Comparison of ENCODE assay signal across 10 cellular contexts in genomic region chr17:78174870-78175642, GRCh38. TPM values are rescaled to one million over a fixed set of nuclear protein-coding genes. Genes with fewer than 3 reads are reported as not detected.
DNase-seq lines count a peak whose midpoint lies in the region; ATAC-seq and TF ChIP-seq lines count a peak whose summit lies in the region.
"Had no signal": no experiment of that assay in that cellular context is flagged by ENCODE, and none has a peak within 500 bp of the region (broad histone marks: within the 10 kb centered on the region; RNA-seq: fewer than 3 reads in every experiment).

No MANE protein-coding gene starts in this region.

- DNase-seq in DND-41 (no peak), NCI-H510A (lab: John Stamatoyannopoulos, UW) (peak; percentile 62), epithelial cell of esophagus (ENCODE audit: low read depth) (peak; percentile 33), prostate gland (ENCODE audit: low spot score) (no peak), EL (no peak)
- DNase-seq: activated CD4-positive, CD25-positive, alpha-beta regulatory T cell treated with anti-CD3 and anti-CD28 coated beads, Interleukin-2, amount 50 U/mL, for 72 hours had no signal

- ATAC-seq in DND-41 (ENCODE audit: insufficient read depth, low read depth), result no peak
- ATAC-seq in HG02571 (IDR thresholded peaks at IDR 0.05; ENCODE audit: unreplicated experiment), result no peak
- no peak for ATAC-seq in GM18858 (IDR thresholded peaks at IDR 0.05; ENCODE audit: unreplicated experiment)
- ATAC-seq in HG02973 (IDR thresholded peaks at IDR 0.05; ENCODE audit: unreplicated experiment), result no peak

- no peaks in the 10 kb centered on the region for H3K9me3 ChIP-seq in DND-41 (ENCODE audit: insufficient read depth, low read length, severe bottlenecking)
- H3K9me3 ChIP-seq in prostate gland, result no peaks in the 10 kb centered on the region

- no peak overlapping the region for H2AFZ ChIP-seq in DND-41 (ENCODE audit: low read depth, low read length)

- TF ChIP-seq CTCF in DND-41 (IDR thresholded peaks at IDR 0.05; ENCODE audit: borderline replicate concordance, extremely low read depth, low read length, poor library complexity, severe bottlenecking), result peak; percentile 31
- peak; percentile 20 for TF ChIP-seq CTCF in epithelial cell of esophagus (IDR thresholded peaks at IDR 0.05; ENCODE audit: insufficient read depth, low read depth, low read length, missing control alignments)
- peak in 1 of 4 experiments; percentile 1 for TF ChIP-seq CTCF in prostate gland (IDR thresholded peaks at IDR 0.05)

- peaks cover 41% of the 10 kb centered on the region for H4K20me1 ChIP-seq in DND-41 (ENCODE audit: insufficient read depth, low read length)

- peaks cover 16% of the 10 kb centered on the region for H3K4me1 ChIP-seq in DND-41 (ENCODE audit: insufficient read depth, low read length)
- H3K4me1 ChIP-seq in prostate gland (replicated peaks), result peaks cover 18% of the 10 kb centered on the region

- intact Hi-C loops in prostate gland (cut with DNase I), result loop anchor here (10.0 kb wide), 1 partner anchor 130 kb away; no protein-coding TSS in a partner anchor

- WGBS in prostate gland, result 75% methylated on average over 28 of the region's 28 CpGs

- H3K4me3 ChIP-seq in DND-41 (ENCODE audit: low read depth in 1 of 2, low read length in 2 of 2) (no peak overlapping the region), epithelial cell of esophagus (ENCODE audit: low read length) (no peak overlapping the region), prostate gland (no peak overlapping the region)

- no peak for TF ChIP-seq POLR2A in prostate gland (IDR thresholded peaks at IDR 0.05)

- 0 out of 2 replicates have a peak, but pooled peaks cover 2% of the 10 kb centered on the region for H3K79me2 ChIP-seq in DND-41 (ENCODE audit: insufficient read depth, low read length)

- no peaks in the 10 kb centered on the region for H3K27me3 ChIP-seq in DND-41 (ENCODE audit: insufficient read depth, low read length, poor library complexity)
- no peaks in the 10 kb centered on the region for H3K27me3 ChIP-seq in prostate gland (replicated peaks; ENCODE audit: insufficient read depth)

- H3K27ac ChIP-seq in DND-41 (ENCODE audit: low read length) (no peak overlapping the region), prostate gland (peak overlapping the region; percentile 76 to 95)

- peaks cover 84% of the 10 kb centered on the region for H3K36me3 ChIP-seq in DND-41 (ENCODE audit: insufficient read depth, low read length)
- H3K36me3 ChIP-seq in prostate gland, result peaks cover 0 to 6% of the 10 kb centered on the region in 2 donors

- no peak overlapping the region for H3K9ac ChIP-seq in DND-41 (ENCODE audit: low read depth, low read length)

- H3K4me2 ChIP-seq in DND-41 (ENCODE audit: insufficient read depth, low read length), result no peak overlapping the region

RNA-seq across cellular contexts. Expression of gene SYNGR2, which starts 6.7 kb away (rescaled TPM):
- total RNA-seq in prostate gland, result 100 to 1,000 TPM; 133 to 284 TPM

RNA-seq across cellular contexts. Expression of gene TK1, which starts 11.8 kb away (rescaled TPM):
- 10 to 100 TPM; 10.8 to 11.2 TPM for total RNA-seq in prostate gland

RNA-seq across cellular contexts. Expression of gene AFMID, which starts 12.1 kb away (rescaled TPM):
- total RNA-seq in prostate gland, result 100 to 1,000 TPM; 116 to 122 TPM

RNA-seq across cellular contexts. Expression of gene C17orf99, which starts 28.9 kb away (rescaled TPM):
- total RNA-seq in prostate gland, result not detected
- total RNA-seq: HT1080 had no signal

RNA-seq across cellular contexts. Expression of gene BIRC5, which starts 39.0 kb away (rescaled TPM):
- 1 to 10 TPM; 4.6 to 7.0 TPM for total RNA-seq in prostate gland

Comparison
In these comparisons a context has a peak if more than half of its experiments do, and no peak if none do; other contexts are left out.
1. DNase-seq: peak in NCI-H510A (single experiment) and epithelial cell of esophagus (single experiment); none in DND-41 (single experiment), prostate gland (single experiment) and EL (single experiment).